Comparison of ENCODE assay signal across 12 cellular contexts in the genomic region with DNA sequence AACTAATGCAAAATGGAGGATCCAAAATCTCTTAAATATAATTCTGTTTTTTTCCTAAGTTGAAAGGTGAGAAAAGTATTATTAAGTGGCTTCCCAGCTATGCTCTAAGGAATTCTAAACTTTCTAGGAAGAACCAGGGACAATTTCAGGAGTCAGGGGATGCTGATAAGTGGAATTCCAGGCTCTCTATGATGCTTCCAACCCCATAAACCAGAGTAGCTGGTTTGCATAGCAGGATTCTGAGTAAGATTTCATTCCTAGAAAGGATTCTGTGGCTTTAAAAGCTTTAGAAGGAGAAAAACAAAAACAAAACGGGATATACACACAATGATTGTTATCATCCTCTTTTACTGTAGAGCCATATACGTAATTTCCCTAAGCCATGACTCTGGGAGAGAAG.
"Had no signal": no experiment of that assay in that cellular context is flagged by ENCODE, and none has a peak within 500 bp of the region (broad histone marks: within the 10 kb centered on the region; RNA-seq: fewer than 3 reads in every experiment).

No MANE protein-coding gene starts in this region.

- DNase-seq: activated CD4-positive, alpha-beta T cell treated with anti-CD3 and anti-CD28 coated beads, Interleukin-2, amount 50 U/mL, for 48 hours; activated CD4-positive, CD25-positive, alpha-beta regulatory T cell treated with anti-CD3 and anti-CD28 coated beads, Interleukin-2, amount 50 U/mL, for 72 hours; activated naive CD4-positive, alpha-beta T cell treated with anti-CD3 and anti-CD28 coated beads, Interleukin-2, amount 50 U/mL, for 16 hours; amniotic stem cell; brain microvascular endothelial cell; cerebellar nuclear complex; effector CD8-positive, alpha-beta T cell; left ventricle myocardium superior; sigmoid colon; stimulated activated CD4-positive, alpha-beta T cell treated with anti-CD3 and anti-CD28 coated beads, Interleukin-12 subunit alpha, Interleukin-12 subunit beta, amount 100 ng/mL, for 4 hours; stimulated activated CD4-positive, alpha-beta T cell treated with anti-CD3 and anti-CD28 coated beads, Interleukin-2, amount 100 ng/mL, for 24 hours had no signal

- H3K4me3 ChIP-seq: neural progenitor cell, sigmoid colon had no signal

- H3K9me3 ChIP-seq: sigmoid colon had no signal

- H3K27ac ChIP-seq: brain microvascular endothelial cell, neural progenitor cell, sigmoid colon had no signal

- H2AFZ ChIP-seq: neural progenitor cell had no signal

- H3K9ac ChIP-seq: neural progenitor cell had no signal

- H3K4me1 ChIP-seq: neural progenitor cell had no signal

- H3K36me3 ChIP-seq: brain microvascular endothelial cell, neural progenitor cell, sigmoid colon had no signal

- H3K4me2 ChIP-seq: neural progenitor cell had no signal

- H3K27me3 ChIP-seq: brain microvascular endothelial cell, neural progenitor cell, sigmoid colon had no signal
